10 cellular contexts compared by ENCODE assay signal in genomic region chr2:230877737-230878598, GRCh38. TPM values are rescaled to one million over a fixed set of nuclear protein-coding genes. Genes with fewer than 3 reads are reported as not detected.
A peak's percentile ranks its signal among the peaks of the same experiment; 100 is the strongest.
DNase-seq lines count a peak whose midpoint lies in the region; ATAC-seq, FAIRE-seq and TF ChIP-seq lines count a peak whose summit lies in the region.
"Had no signal": no experiment of that assay in that cellular context is flagged by ENCODE, and none has a peak within 500 bp of the region (broad histone marks: within the 10 kb centered on the region; RNA-seq: fewer than 3 reads in every experiment).

No MANE protein-coding gene starts in this region.

- H3K27ac ChIP-seq in K562 (ENCODE audit: extremely low read depth, low read depth, low read length): no peak overlapping the region

- no TSS peak for BruUV-seq in K562 (replicated peaks; lab: Mats Ljungman, UMichigan)

- no peak for TF ChIP-seq EP300 in K562 (IDR thresholded peaks at IDR 0.05; ENCODE audit: low read length)

- H3K4me1 ChIP-seq in NT2/D1 (ENCODE audit: insufficient read depth, insufficient read length) (peaks cover 26% of the 10 kb centered on the region), K562 (replicated peaks in 1 of 2; ENCODE audit: control insufficient read depth in 2 of 2, insufficient read depth in 2 of 2, low read length in 2 of 2) (peaks cover 0 to 10% of the 10 kb centered on the region in 2 experiments; a peak in 3 of 5 replicates)

- intact Hi-C loops in K562 (cut with micrococcal nuclease): no loop called here

- H3K9me1 ChIP-seq in K562 (ENCODE audit: control insufficient read depth, insufficient read depth, low read length): no peaks in the 10 kb centered on the region

- CTCF ChIA-PET in K562 (lab: Yijun Ruan, JAX; ENCODE audit: low intra/inter-chr PET ratio): no interaction called here

- H4K20me1 ChIP-seq in K562 (replicated peaks; ENCODE audit: control insufficient read depth, insufficient read depth, low read length): no peaks in the 10 kb centered on the region

- no peak for FAIRE-seq in K562 (lab: Jason Lieb, UNC)

- peaks cover 74% of the 10 kb centered on the region for H3K36me3 ChIP-seq in NT2/D1 (ENCODE audit: insufficient read depth, insufficient read length, low read length)
- no peaks in the 10 kb centered on the region for H3K36me3 ChIP-seq in K562 (ENCODE audit: control insufficient read depth, insufficient read depth, low read length)

- H3K27me3 ChIP-seq in NT2/D1 (ENCODE audit: insufficient read depth, insufficient read length): no peaks in the 10 kb centered on the region
- no peaks in the 10 kb centered on the region for H3K27me3 ChIP-seq in K562 (ENCODE audit: control insufficient read depth in 2 of 2, insufficient read depth in 2 of 2, low read length in 2 of 2)

- no peak overlapping the region for H3K4me2 ChIP-seq in K562 (ENCODE audit: insufficient read depth, low read length)

- in situ Hi-C loops in K562 (cut with MboI): no loop called here

- H3K9ac ChIP-seq in NT2/D1 (ENCODE audit: insufficient read length, low read depth) (peak overlapping the region; percentile 36), K562 (ENCODE audit: insufficient read depth in 1 of 2, low read depth in 2 of 2, low read length in 2 of 2) (peak overlapping the region in 1 of 2 experiments; percentile 64; a peak in 2 of 4 replicates)

- no peak for TF ChIP-seq CTCF in K562 (IDR thresholded peaks at IDR 0.05 in 2 of 3, conservative IDR thresholded peaks at IDR 0.05 in 1 of 3; ENCODE audit: insufficient read depth in 2 of 3, low read depth in 1 of 3, low read length in 3 of 3)

- H3K79me2 ChIP-seq in K562 (ENCODE audit: control insufficient read depth, insufficient read depth, low read length): no peaks in the 10 kb centered on the region

- DNase-seq in GDM1 (lab: John Stamatoyannopoulos, UW): peak; percentile 91
- no peak for DNase-seq in NT2/D1 (ENCODE audit: low read depth, low spot score)
- DNase-seq in K562 (ENCODE audit: extremely low read depth in 1 of 4, low spot score in 3 of 4): no peak
- peak; percentile 40 for DNase-seq in stimulated activated CD8-positive, alpha-beta memory T cell treated with anti-CD3 and anti-CD28 coated beads, Interleukin-12 subunit alpha, Interleukin-12 subunit beta, amount 100 ng/mL, for 24 hours (ENCODE audit: extremely low read depth)
- no peak for DNase-seq in NCI-H82 (lab: John Stamatoyannopoulos, UW)
- no peak for DNase-seq in NCI-H524 (lab: John Stamatoyannopoulos, UW)

- WGBS in K562 (ENCODE audit: insufficient coverage, low coverage, missing lambda C conversion rate): 36% methylated on average over 9 of the region's 20 CpGs

- no peaks in the 10 kb centered on the region for H3K9me3 ChIP-seq in NT2/D1 (ENCODE audit: insufficient read depth, low read length)
- no peaks in the 10 kb centered on the region for H3K9me3 ChIP-seq in K562 (replicated peaks; ENCODE audit: control insufficient read depth, insufficient read depth, low read depth, low read length)

- no peak for TF ChIP-seq RAD21 in K562 (CRISPR knock-in tag; conservative IDR thresholded peaks at IDR 0.05 in 1 of 2, IDR thresholded peaks at IDR 0.05 in 1 of 2)

- H3K4me3 ChIP-seq in NT2/D1 (ENCODE audit: insufficient read length, low read depth) (no peak overlapping the region), K562 (no peak overlapping the region)

- H2AFZ ChIP-seq in K562 (ENCODE audit: low read depth, low read length): no peak overlapping the region

- TF ChIP-seq POLR2A in K562 (conservative IDR thresholded peaks at IDR 0.05): no peak

- POLR2A ChIA-PET in K562 (lab: Yijun Ruan, JAX): interaction anchor here (0.8 to 1.7 kb wide), 3 partner anchors 8 to 54 kb away, joined by 3 to 4 read pairs (median 4); no protein-coding TSS in a partner anchor

- no peak for ATAC-seq in K562
- no peak for ATAC-seq in GM19328 (IDR thresholded peaks at IDR 0.05; ENCODE audit: unreplicated experiment)
- ATAC-seq in HG02970 (IDR thresholded peaks at IDR 0.05; ENCODE audit: low FRiP score, unreplicated experiment): no peak
- ATAC-seq: esophagus mucosa had no signal

TF ChIP-seq in K562, 482 proteins besides CTCF, POLR2A, EP300 and RAD21:
- TF ChIP-seq ESRRA (IDR thresholded peaks at IDR 0.05; ENCODE audit: borderline replicate concordance, low read depth): peak; percentile 17; the same call in 1 of the 2 replicates
- TF ChIP-seq EWSR1 (IDR thresholded peaks at IDR 0.05; ENCODE audit: borderline replicate concordance, low read depth, partially characterized antibody): no peak

RNA-seq across cellular contexts. Expression of gene ITM2C, which starts 13.2 kb away (rescaled TPM):
- total RNA-seq in K562 (2011; cell fraction: chromatin; rRNA removed; ENCODE audit: low replicate concordance): 15.7 and 63.4 TPM in 2 replicates
- total RNA-seq in K562 (2011; cell fraction: nucleolus; rRNA removed): 70.9 and 81.4 TPM in 2 replicates
- total RNA-seq in K562 (2011; cell fraction: nucleoplasm; rRNA removed): 54.6 and 63.5 TPM in 2 replicates
- total RNA-seq in K562 (2014; rRNA removed) (21.5 and 30.9 TPM in 2 replicates), K562 (2014; rRNA removed; fragmentation: Illumina TruSeq; extraction: Trizol) (14.3 and 15.4 TPM in 2 replicates), K562 (2015; rRNA removed; fragmentation: Illumina TruSeq; extraction: Trizol) (19.7 and 20.8 TPM in 2 replicates), K562 (2021) (24.1 and 26.0 TPM in 2 replicates)
- polyA plus RNA-seq in K562 (2011; rRNA removed) (58.8 and 64.7 TPM in 2 replicates), K562 (2014; fragmentation: Illumina TruSeq; extraction: Trizol) (37.5 and 38.3 TPM in 2 replicates), K562 (2014; fragmentation: Nextera tagmentation; extraction: Ambion mirVana) (1 to 10 TPM in 1 of 2 experiments, under 1 TPM in 1; 0.49 to 1.4 TPM), K562 (2014; rRNA removed) (27.1 and 37.1 TPM in 2 replicates)
- 72.2 and 89.1 TPM in 2 replicates for polyA plus RNA-seq in K562 (2011; cell fraction: cytosol; rRNA removed)
- 23.0 and 26.2 TPM in 2 replicates for polyA plus RNA-seq in K562 (2011; cell fraction: nucleus; rRNA removed)
- polyA plus RNA-seq in K562 (2012): 40.7 and 50.5 TPM in 2 replicates
- polyA minus RNA-seq in K562 (2011; rRNA and poly(A)+ RNA removed): 42.9 and 62.5 TPM in 2 replicates
- polyA minus RNA-seq in K562 (2011; cell fraction: cytosol; rRNA and poly(A)+ RNA removed): 29.0 and 39.4 TPM in 2 replicates
- polyA minus RNA-seq in K562 (2011; cell fraction: nucleus; rRNA and poly(A)+ RNA removed): 3.5 and 4.2 TPM in 2 replicates

RNA-seq across cellular contexts. Expression of gene GPR55, which starts 47.1 kb away (rescaled TPM):
- total RNA-seq in K562 (2011; cell fraction: chromatin; rRNA removed; ENCODE audit: low replicate concordance): 1.3 and 2.8 TPM in 2 replicates
- 2.0 and 2.2 TPM in 2 replicates for total RNA-seq in K562 (2011; cell fraction: nucleolus; rRNA removed)
- 1.5 and 2.7 TPM in 2 replicates for total RNA-seq in K562 (2011; cell fraction: nucleoplasm; rRNA removed)
- total RNA-seq in K562 (2014; rRNA removed) (0.08 and 0.18 TPM in 2 replicates), K562 (2014; rRNA removed; fragmentation: Illumina TruSeq; extraction: Trizol) (0.11 and 0.16 TPM in 2 replicates), K562 (2015; rRNA removed; fragmentation: Illumina TruSeq; extraction: Trizol) (0.34 and 0.36 TPM in 2 replicates), K562 (2021) (0.07 and 0.18 TPM in 2 replicates)
- polyA plus RNA-seq in K562 (2011; rRNA removed) (0.32 and 0.49 TPM in 2 replicates), K562 (2014; fragmentation: Illumina TruSeq; extraction: Trizol) (0.16 and 0.19 TPM in 2 replicates), K562 (2014; fragmentation: Nextera tagmentation; extraction: Ambion mirVana) (under 1 TPM; 0.27 to 0.34 TPM), K562 (2014; rRNA removed) (0.36 and 0.73 TPM in 2 replicates)
- polyA plus RNA-seq in K562 (2011; cell fraction: cytosol; rRNA removed): 0.34 and 0.49 TPM in 2 replicates
- polyA plus RNA-seq in K562 (2011; cell fraction: nucleus; rRNA removed): 0.95 and 1.7 TPM in 2 replicates
- 1.2 and 1.4 TPM in 2 replicates for polyA plus RNA-seq in K562 (2012)
- 0.45 and 0.46 TPM in 2 replicates for polyA minus RNA-seq in K562 (2011; rRNA and poly(A)+ RNA removed)
- not detected in 2 replicates for polyA minus RNA-seq in K562 (2011; cell fraction: cytosol; rRNA and poly(A)+ RNA removed)
- 1.00 and 1.1 TPM in 2 replicates for polyA minus RNA-seq in K562 (2011; cell fraction: nucleus; rRNA and poly(A)+ RNA removed)
- total RNA-seq: lung microvascular endothelial cell had no signal

Comparison
In these comparisons a context has a peak if more than half of its experiments do, and no peak if none do; other contexts are left out.
1. DNase-seq: peak in GDM1 (single experiment) and stimulated activated CD8-positive, alpha-beta memory T cell treated with anti-CD3 and anti-CD28 coated beads, Interleukin-12 subunit alpha, Interleukin-12 subunit beta, amount 100 ng/mL, for 24 hours (single experiment); none in NT2/D1 (single experiment), K562 (0 of 4), NCI-H82 (single experiment) and NCI-H524 (0 of 2).